Comparison of ENCODE assay signal across 19 cellular contexts in the genomic region with DNA sequence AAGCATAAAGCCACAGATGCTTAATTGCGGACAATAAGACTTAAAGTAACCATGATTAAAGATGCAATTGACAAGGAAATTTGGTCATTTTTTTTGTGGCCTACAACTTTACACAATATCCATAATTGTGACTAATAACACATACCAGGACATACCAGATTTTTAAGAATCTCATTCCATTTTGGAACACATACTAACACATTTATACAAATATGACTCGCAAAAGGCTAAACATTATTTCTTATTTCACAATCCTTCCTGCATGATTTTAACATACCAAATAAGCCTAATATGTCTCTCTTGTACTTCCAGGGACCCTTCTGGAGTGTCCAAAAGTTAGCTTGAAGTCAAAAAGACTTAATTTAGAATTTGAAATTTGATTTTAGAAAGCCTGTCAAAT. TPM values are rescaled to one million over a fixed set of nuclear protein-coding genes. Genes with fewer than 3 reads are reported as not detected.
A peak's percentile ranks its signal among the peaks of the same experiment; 100 is the strongest.
DNase-seq lines count a peak whose midpoint lies in the region; ATAC-seq, FAIRE-seq and TF ChIP-seq lines count a peak whose summit lies in the region.
"Had no signal": no experiment of that assay in that cellular context is flagged by ENCODE, and none has a peak within 500 bp of the region (broad histone marks: within the 10 kb centered on the region; RNA-seq: fewer than 3 reads in every experiment).

No MANE protein-coding gene starts in this region.

- H3K4me3 ChIP-seq in HepG2 (replicated peaks in 1 of 3; ENCODE audit: insufficient read depth in 1 of 3, low read depth in 2 of 3, low read length in 3 of 3) (no peak overlapping the region), right lobe of liver (no peak overlapping the region), PC-3 (ENCODE audit: low read length) (no peak overlapping the region), small intestine (ENCODE audit: low read depth in 1 of 2, low read length in 2 of 2) (no peak overlapping the region)
- H3K4me3 ChIP-seq: BLaER1, Peyer's patch had no signal

- TF ChIP-seq POLR2A in HepG2 (IDR thresholded peaks at IDR 0.05; ENCODE audit: insufficient read depth in 1 of 2, low read depth in 2 of 2, low read length in 2 of 2) = no peak
- no peak for TF ChIP-seq POLR2A in right lobe of liver (IDR thresholded peaks at IDR 0.05)

- H3K27me3 ChIP-seq in HepG2 (ENCODE audit: control insufficient read depth in 1 of 2, insufficient read depth in 2 of 2, low read length in 2 of 2) = no peaks in the 10 kb centered on the region; a peak in 1 of 5 replicates
- no peaks in the 10 kb centered on the region for H3K27me3 ChIP-seq in right lobe of liver
- H3K27me3 ChIP-seq in PC-3 (ENCODE audit: low read length) = no peaks in the 10 kb centered on the region
- no peaks in the 10 kb centered on the region for H3K27me3 ChIP-seq in small intestine (ENCODE audit: control insufficient read depth in 2 of 2, insufficient read depth in 2 of 2, low read length in 2 of 2)
- H3K27me3 ChIP-seq: BLaER1, Peyer's patch had no signal

- H3K9me3 ChIP-seq in HepG2 (ENCODE audit: low read length) = no peaks in the 10 kb centered on the region
- no peaks in the 10 kb centered on the region for H3K9me3 ChIP-seq in right lobe of liver
- H3K9me3 ChIP-seq in PC-3 (ENCODE audit: low read length) = no peaks in the 10 kb centered on the region
- H3K9me3 ChIP-seq in small intestine (ENCODE audit: control insufficient read depth, low read depth) = no peaks in the 10 kb centered on the region
- H3K9me3 ChIP-seq: Peyer's patch had no signal

- ATAC-seq in HepG2 (no peak), right lobe of liver (no peak), PC-3 (no peak)
- no peak for ATAC-seq in stimulated activated naive CD8-positive, alpha-beta T cell treated with anti-CD3 and anti-CD28 coated beads, Interleukin-15, amount 100 ng/mL, for 72 hours
- ATAC-seq: Right ventricle myocardium inferior had no signal

- TF ChIP-seq EP300 in HepG2 (IDR thresholded peaks at IDR 0.05; ENCODE audit: low read depth in 2 of 2, low read length in 2 of 2) = no peak
- no peak for TF ChIP-seq EP300 in HepG2 (CRISPR knock-in tag; IDR thresholded peaks at IDR 0.05; ENCODE audit: borderline replicate concordance)

- H3K79me2 ChIP-seq in HepG2 (ENCODE audit: insufficient read depth, low read length) (no peaks in the 10 kb centered on the region), PC-3 (ENCODE audit: low read length) (no peaks in the 10 kb centered on the region)

- no peaks in the 10 kb centered on the region for H4K20me1 ChIP-seq in HepG2 (ENCODE audit: insufficient read depth, low read length)
- H4K20me1 ChIP-seq in PC-3 (ENCODE audit: low read length) = no peaks in the 10 kb centered on the region
- H4K20me1 ChIP-seq: BLaER1 had no signal

- no peak for TF ChIP-seq RAD21 in HepG2 (CRISPR knock-in tag; IDR thresholded peaks at IDR 0.05)

- no peak overlapping the region for H2AFZ ChIP-seq in HepG2 (ENCODE audit: low read length)
- no peak overlapping the region for H2AFZ ChIP-seq in PC-3 (ENCODE audit: low read length)

- WGBS in HepG2 (ENCODE audit: low lambda C conversion rate) = 95% methylated on average over 2 of the region's 2 CpGs
- 100% methylated on average over 1 of the region's 2 CpGs for WGBS in right lobe of liver (ENCODE audit: insufficient coverage, low coverage, low lambda C conversion rate, missing lambda C conversion rate)
- 92 to 99% (median 95%) methylated on average over 2 of the region's 2 CpGs for WGBS in small intestine, 3 donors

- no peak for TF ChIP-seq CTCF in HepG2 (CRISPR knock-in tag; IDR thresholded peaks at IDR 0.05)
- TF ChIP-seq CTCF in right lobe of liver (IDR thresholded peaks at IDR 0.05) = no peak
- TF ChIP-seq CTCF in PC-3 (conservative IDR thresholded peaks at IDR 0.05; ENCODE audit: low read depth, low read length) = no peak

- H3K9me2 ChIP-seq in PC-3 (replicated peaks; ENCODE audit: low read length) = no peaks in the 10 kb centered on the region

- H3K9me3 Mint-ChIP-seq in stimulated activated naive CD8-positive, alpha-beta T cell treated with anti-CD3 and anti-CD28 coated beads, Interleukin-15, amount 100 ng/mL, for 72 hours = no peaks in the 10 kb centered on the region

- peaks cover 24% of the 10 kb centered on the region for H3K4me1 ChIP-seq in HepG2 (ENCODE audit: insufficient read depth, low read length)
- no peaks in the 10 kb centered on the region for H3K4me1 ChIP-seq in right lobe of liver
- H3K4me1 ChIP-seq in PC-3 (ENCODE audit: insufficient read depth, low read length) = no peaks in the 10 kb centered on the region
- H3K4me1 ChIP-seq in small intestine (ENCODE audit: control insufficient read depth in 2 of 2, insufficient read depth in 1 of 2, low read depth in 1 of 2, low read length in 1 of 2) = no peaks in the 10 kb centered on the region
- H3K4me1 ChIP-seq: BLaER1, Peyer's patch had no signal

- in situ Hi-C loops in HepG2 (cut with HindIII; ENCODE audit: extremely low pct_ligation_motif_present, low pct_unique_long_range_greater_than_20kb) = no loop called here

- H3F3A ChIP-seq in PC-3 (ENCODE audit: low read length, unreplicated experiment) = no peaks in the 10 kb centered on the region

- H3K4me1 Mint-ChIP-seq in stimulated activated naive CD8-positive, alpha-beta T cell treated with anti-CD3 and anti-CD28 coated beads, Interleukin-15, amount 100 ng/mL, for 72 hours = no peaks in the 10 kb centered on the region
- H3K4me1 Mint-ChIP-seq: CD4-positive, alpha-beta memory T cell had no signal

- H3K4me3 Mint-ChIP-seq in stimulated activated naive CD8-positive, alpha-beta T cell treated with anti-CD3 and anti-CD28 coated beads, Interleukin-15, amount 100 ng/mL, for 72 hours = no peak overlapping the region
- H3K4me3 Mint-ChIP-seq: CD4-positive, alpha-beta memory T cell had no signal

- H3K27me3 Mint-ChIP-seq in stimulated activated naive CD8-positive, alpha-beta T cell treated with anti-CD3 and anti-CD28 coated beads, Interleukin-15, amount 100 ng/mL, for 72 hours = no peaks in the 10 kb centered on the region

- H3K9ac ChIP-seq in HepG2 (ENCODE audit: insufficient read depth, low read depth, low read length) = no peak overlapping the region
- no peak overlapping the region for H3K9ac ChIP-seq in PC-3 (ENCODE audit: low read length)
- H3K9ac ChIP-seq: BLaER1 had no signal

- POLR2A ChIA-PET in HepG2 (lab: Yijun Ruan, JAX) (interaction anchor here (1.1 kb wide), 1 partner anchor 49 kb away, joined by 6 read pairs; no protein-coding TSS in a partner anchor), PC-3 (lab: Charles Lee; ENCODE audit: unreplicated experiment) (no interaction called here)

- CTCF ChIA-PET in HepG2 (lab: Yijun Ruan, JAX; ENCODE audit: low intra/inter-chr PET ratio, low total read pairs) = no interaction called here
- CTCF ChIA-PET in PC-3 (lab: Charles Lee) = no interaction called here

- no peak for DNase-seq in HepG2 (ENCODE audit: low spot score)
- no peak for DNase-seq in right lobe of liver
- DNase-seq in PC-3 = peak; percentile 19
- peak; percentile 43 for DNase-seq in fibroblast of gingiva (ENCODE audit: low read depth)
- DNase-seq in activated effector memory CD4-positive, alpha-beta T cell treated with anti-CD3 and anti-CD28 coated beads, Interleukin-2, amount 50 U/mL, for 16 hours = no peak
- DNase-seq in stimulated activated naive CD8-positive, alpha-beta T cell treated with anti-CD3 and anti-CD28 coated beads, Interleukin-15, amount 100 ng/mL, for 72 hours = no peak
- DNase-seq in small intestine = no peak
- DNase-seq in NCI-H1694 treated with DMSO at 0.1 percent for 48 hours (lab: John Stamatoyannopoulos, UW) = no peak
- DNase-seq: Calu3; CD4-positive, alpha-beta memory T cell; H7; NCI-H1092 treated with DMSO at 0.1 percent for 48 hours; NCI-H146; NCI-H2081; NCI-H2171 treated with DMSO at 0.1 percent for 48 hours; Peyer's patch had no signal

- H3K4me2 ChIP-seq in HepG2 (ENCODE audit: low read depth, low read length) (no peak overlapping the region), PC-3 (ENCODE audit: low read length) (no peak overlapping the region)
- H3K4me2 ChIP-seq: BLaER1 had no signal

- no TSS peak for BruUV-seq in HepG2 (replicated peaks; lab: Mats Ljungman, UMichigan)
- BruUV-seq in PC-3 (replicated peaks; lab: Mats Ljungman, UMichigan) = no TSS peak

- no peak overlapping the region for H3K27ac Mint-ChIP-seq in stimulated activated naive CD8-positive, alpha-beta T cell treated with anti-CD3 and anti-CD28 coated beads, Interleukin-15, amount 100 ng/mL, for 72 hours
- H3K27ac Mint-ChIP-seq: CD4-positive, alpha-beta memory T cell had no signal

- no peaks in the 10 kb centered on the region for H3K36me3 ChIP-seq in HepG2 (replicated peaks in 1 of 2; ENCODE audit: control insufficient read depth in 1 of 2, insufficient read depth in 2 of 2, low read length in 2 of 2)
- no peaks in the 10 kb centered on the region for H3K36me3 ChIP-seq in right lobe of liver
- no peaks in the 10 kb centered on the region for H3K36me3 ChIP-seq in PC-3 (ENCODE audit: low read depth, low read length)
- H3K36me3 ChIP-seq in small intestine (ENCODE audit: control insufficient read depth in 2 of 2, insufficient read depth in 2 of 2, low read length in 2 of 2) = no peaks in the 10 kb centered on the region
- H3K36me3 ChIP-seq: BLaER1, Peyer's patch had no signal

- intact Hi-C loops in HepG2 (cut with micrococcal nuclease; ENCODE audit: unreplicated experiment) = no loop called here
- intact Hi-C loops in right lobe of liver (cut with DNase I) = no loop called here
- intact Hi-C loops in PC-3 (cut with micrococcal nuclease) = no loop called here

- H3K27ac ChIP-seq in HepG2 (ENCODE audit: extremely low read length, insufficient read depth, low read length) = no peak overlapping the region
- H3K27ac ChIP-seq in right lobe of liver = no peak overlapping the region
- no peak overlapping the region for H3K27ac ChIP-seq in PC-3 (ENCODE audit: low read length)
- no peak overlapping the region for H3K27ac ChIP-seq in small intestine (ENCODE audit: low read depth in 1 of 2, low read length in 1 of 2)
- H3K27ac ChIP-seq: 22Rv1, BLaER1, Peyer's patch had no signal

- FAIRE-seq in HepG2 (lab: Jason Lieb, UNC) = no peak
- FAIRE-seq in small intestine (lab: Jason Lieb, UNC) = no peak

RNA-seq across cellular contexts. Expression of a gene that starts 48.8 kb away (rescaled TPM):
- 42.3 and 54.7 TPM in 2 replicates for total RNA-seq in HepG2 (2016; rRNA removed; fragmentation: Illumina TruSeq; extraction: Trizol)
- 8.3 and 8.9 TPM in 2 replicates for total RNA-seq in HepG2 (2016; cell fraction: cytosol; rRNA removed; fragmentation: Illumina TruSeq; extraction: Trizol; ENCODE audit: low read depth)
- 40.3 and 56.8 TPM in 2 replicates for total RNA-seq in HepG2 (2016; cell fraction: insoluble cytoplasmic fraction; rRNA removed; fragmentation: Illumina TruSeq; extraction: Trizol)
- 33.3 and 35.5 TPM in 2 replicates for total RNA-seq in HepG2 (2016; cell fraction: membrane; rRNA removed; fragmentation: Illumina TruSeq; extraction: Trizol)
- 26.3 and 27.4 TPM in 2 replicates for total RNA-seq in HepG2 (2016; cell fraction: nucleus; rRNA removed; fragmentation: Illumina TruSeq; extraction: Trizol)
- 15.7 and 17.8 TPM in 2 replicates for polyA plus RNA-seq in HepG2 (2011; rRNA removed)
- 7.5 and 10.7 TPM in 2 replicates for polyA plus RNA-seq in HepG2 (2011; cell fraction: cytosol; rRNA removed)
- 4.2 and 5.7 TPM in 2 replicates for polyA plus RNA-seq in HepG2 (2011; cell fraction: nucleus; rRNA removed)
- polyA plus RNA-seq in HepG2 (2012) = 21.7 and 21.9 TPM in 2 replicates
- polyA plus RNA-seq in HepG2 (2016; cell fraction: cytosol; fragmentation: Illumina TruSeq; extraction: Trizol; ENCODE audit: low read depth) = 6.9 and 9.7 TPM in 2 replicates
- 45.0 and 48.3 TPM in 2 replicates for polyA plus RNA-seq in HepG2 (2016; cell fraction: insoluble cytoplasmic fraction; fragmentation: Illumina TruSeq; extraction: Trizol; ENCODE audit: low read depth)
- 20.9 and 24.4 TPM in 2 replicates for polyA plus RNA-seq in HepG2 (2016; cell fraction: membrane; fragmentation: Illumina TruSeq; extraction: Trizol; ENCODE audit: low read depth)
- 23.2 and 23.5 TPM in 2 replicates for polyA plus RNA-seq in HepG2 (2016; cell fraction: nucleus; fragmentation: Illumina TruSeq; extraction: Trizol; ENCODE audit: insufficient read depth, low read depth)
- 25.8 and 45.3 TPM in 2 replicates for polyA minus RNA-seq in HepG2 (2011; rRNA and poly(A)+ RNA removed; ENCODE audit: low replicate concordance)
- polyA minus RNA-seq in HepG2 (2011; cell fraction: cytosol; rRNA and poly(A)+ RNA removed) = 25.3 and 30.3 TPM in 2 replicates
- 21.6 and 26.0 TPM in 2 replicates for polyA minus RNA-seq in HepG2 (2011; cell fraction: nucleus; rRNA and poly(A)+ RNA removed)
- total RNA-seq in right lobe of liver = 10 to 100 TPM; 15.7 to 26.7 (median 17.7) TPM
- total RNA-seq in PC-3 (2014; rRNA removed) = 34.8 and 48.6 TPM in 2 replicates
- 10 to 100 TPM; 10.3 to 16.8 (median 15.1) TPM for polyA plus RNA-seq in small intestine

RNA-seq across cellular contexts. Expression of a gene that starts 53.4 kb away (rescaled TPM):
- 27.1 and 41.3 TPM in 2 replicates for total RNA-seq in HepG2 (2016; rRNA removed; fragmentation: Illumina TruSeq; extraction: Trizol)
- 2.3 and 3.3 TPM in 2 replicates for total RNA-seq in HepG2 (2016; cell fraction: cytosol; rRNA removed; fragmentation: Illumina TruSeq; extraction: Trizol; ENCODE audit: low read depth)
- total RNA-seq in HepG2 (2016; cell fraction: insoluble cytoplasmic fraction; rRNA removed; fragmentation: Illumina TruSeq; extraction: Trizol) = 27.1 and 40.1 TPM in 2 replicates
- 10.8 and 11.9 TPM in 2 replicates for total RNA-seq in HepG2 (2016; cell fraction: membrane; rRNA removed; fragmentation: Illumina TruSeq; extraction: Trizol)
- 28.0 and 31.5 TPM in 2 replicates for total RNA-seq in HepG2 (2016; cell fraction: nucleus; rRNA removed; fragmentation: Illumina TruSeq; extraction: Trizol)
- 21.6 and 24.1 TPM in 2 replicates for polyA plus RNA-seq in HepG2 (2011; rRNA removed)
- polyA plus RNA-seq in HepG2 (2011; cell fraction: cytosol; rRNA removed) = 10.5 and 18.1 TPM in 2 replicates
- polyA plus RNA-seq in HepG2 (2011; cell fraction: nucleus; rRNA removed) = 12.7 and 16.6 TPM in 2 replicates
- polyA plus RNA-seq in HepG2 (2012) = 28.0 and 34.5 TPM in 2 replicates
- polyA plus RNA-seq in HepG2 (2016; cell fraction: cytosol; fragmentation: Illumina TruSeq; extraction: Trizol; ENCODE audit: low read depth) = 1.2 and 1.5 TPM in 2 replicates
- 31.4 and 32.8 TPM in 2 replicates for polyA plus RNA-seq in HepG2 (2016; cell fraction: insoluble cytoplasmic fraction; fragmentation: Illumina TruSeq; extraction: Trizol; ENCODE audit: low read depth)
- 5.1 and 5.4 TPM in 2 replicates for polyA plus RNA-seq in HepG2 (2016; cell fraction: membrane; fragmentation: Illumina TruSeq; extraction: Trizol; ENCODE audit: low read depth)
- 22.9 and 23.6 TPM in 2 replicates for polyA plus RNA-seq in HepG2 (2016; cell fraction: nucleus; fragmentation: Illumina TruSeq; extraction: Trizol; ENCODE audit: insufficient read depth, low read depth)
- polyA minus RNA-seq in HepG2 (2011; rRNA and poly(A)+ RNA removed; ENCODE audit: low replicate concordance) = 8.9 and 25.8 TPM in 2 replicates
- polyA minus RNA-seq in HepG2 (2011; cell fraction: cytosol; rRNA and poly(A)+ RNA removed) = 21.8 and 28.5 TPM in 2 replicates
- 101 and 102 TPM in 2 replicates for polyA minus RNA-seq in HepG2 (2011; cell fraction: nucleus; rRNA and poly(A)+ RNA removed)
- total RNA-seq in right lobe of liver = 10 to 100 TPM in 4 of 6 experiments, 1 to 10 TPM in 2; 9.0 to 15.6 (median 12.1) TPM
- total RNA-seq in PC-3 (2014; rRNA removed) = 27.6 and 28.3 TPM in 2 replicates
- 10 to 100 TPM; 19.7 to 44.7 (median 25.1) TPM for polyA plus RNA-seq in small intestine

Comparison
In these comparisons a context has a peak if more than half of its experiments do, and no peak if none do; other contexts are left out.
1. DNase-seq: peak in PC-3 (single experiment) and fibroblast of gingiva (single experiment); none in HepG2 (single experiment), right lobe of liver (0 of 3), activated effector memory CD4-positive, alpha-beta T cell treated with anti-CD3 and anti-CD28 coated beads, Interleukin-2, amount 50 U/mL, for 16 hours (single experiment), stimulated activated naive CD8-positive, alpha-beta T cell treated with anti-CD3 and anti-CD28 coated beads, Interleukin-15, amount 100 ng/mL, for 72 hours (0 of 2), small intestine (single experiment) and NCI-H1694 treated with DMSO at 0.1 percent for 48 hours (single experiment).